Comparison of ENCODE assay signal across 1 cellular context in genomic region chr19:39145180-39145953, GRCh38.
A peak's percentile ranks its signal among the peaks of the same experiment; 100 is the strongest.
TF ChIP-seq lines count a peak whose summit lies in the region.

No MANE protein-coding gene starts in this region.

TF ChIP-seq in HepG2, 621 proteins besides CTCF, POLR2A, EP300 and RAD21 (continued from another document and continues in another):
- TF ChIP-seq ZNF704 (CRISPR knock-in tag; IDR thresholded peaks at IDR 0.05; ENCODE audit: borderline replicate concordance) (no peak), GATAD2A (CRISPR knock-in tag; IDR thresholded peaks at IDR 0.05) (peak; percentile 57), HNRNPLL (IDR thresholded peaks at IDR 0.05; ENCODE audit: low read depth, low read length, poor library complexity, severe bottlenecking) (peak; percentile 48), JUND (CRISPR knock-in tag; IDR thresholded peaks at IDR 0.05) (no peak), ZHX1 (CRISPR knock-in tag; IDR thresholded peaks at IDR 0.05; ENCODE audit: low read depth) (no peak), ARID4A (CRISPR knock-in tag; IDR thresholded peaks at IDR 0.05; ENCODE audit: borderline replicate concordance) (peak; percentile 67; the same call in 1 of the 2 replicates), ZNF597 (CRISPR knock-in tag; IDR thresholded peaks at IDR 0.05) (no peak), FUBP1 (CRISPR knock-in tag; IDR thresholded peaks at IDR 0.05; ENCODE audit: borderline replicate concordance) (no peak), FOSL1 (CRISPR knock-in tag; IDR thresholded peaks at IDR 0.05; ENCODE audit: borderline replicate concordance) (no peak), HIVEP1 (CRISPR knock-in tag; IDR thresholded peaks at IDR 0.05) (no peak), GATA4 (IDR thresholded peaks at IDR 0.05; ENCODE audit: borderline replicate concordance, low read depth) (0 out of 2 replicates have a peak, but pooled peaks have one; percentile 5), ZNF251 (CRISPR knock-in tag; IDR thresholded peaks at IDR 0.05) (no peak), ZNF567 (CRISPR knock-in tag; IDR thresholded peaks at IDR 0.05; ENCODE audit: borderline replicate concordance) (no peak; the same call in 1 of the 2 replicates), SKIL (CRISPR knock-in tag; IDR thresholded peaks at IDR 0.05; ENCODE audit: borderline replicate concordance) (no peak; the same call in 1 of the 2 replicates), ZNF816 (CRISPR knock-in tag; IDR thresholded peaks at IDR 0.05; ENCODE audit: borderline replicate concordance) (no peak), RXRA (CRISPR knock-in tag; IDR thresholded peaks at IDR 0.05) (peak; percentile 38; the same call in 1 of the 2 replicates), MIER2 (CRISPR knock-in tag; IDR thresholded peaks at IDR 0.05) (no peak), ZNF446 (CRISPR knock-in tag; IDR thresholded peaks at IDR 0.05) (no peak), SP1 (IDR thresholded peaks at IDR 0.05) (no peak), SP1 (CRISPR knock-in tag; IDR thresholded peaks at IDR 0.05) (peak; percentile 47; the same call in 1 of the 2 replicates), MXD3 (CRISPR knock-in tag; IDR thresholded peaks at IDR 0.05) (peak; percentile 62; the same call in 1 of the 2 replicates), ZNF20 (CRISPR knock-in tag; IDR thresholded peaks at IDR 0.05) (no peak), PCBP2 (optimal IDR thresholded peaks at IDR 0.05; ENCODE audit: low read depth, low read length, poor library complexity, severe bottlenecking) (no peak), ZNF557 (CRISPR knock-in tag; IDR thresholded peaks at IDR 0.05) (no peak), ZNF274 (CRISPR knock-in tag; IDR thresholded peaks at IDR 0.05) (no peak), KLF15 (CRISPR knock-in tag; IDR thresholded peaks at IDR 0.05; ENCODE audit: borderline replicate concordance) (no peak; the same call in 1 of the 2 replicates), ZNF350 (CRISPR knock-in tag; IDR thresholded peaks at IDR 0.05; ENCODE audit: borderline replicate concordance, low read depth) (0 out of 2 replicates have a peak, but pooled peaks have one; percentile 35), KLF6 (CRISPR knock-in tag; IDR thresholded peaks at IDR 0.05) (no peak), SP2 (CRISPR knock-in tag; IDR thresholded peaks at IDR 0.05) (no peak; the same call in 1 of the 2 replicates), GPN1 (CRISPR knock-in tag; IDR thresholded peaks at IDR 0.05; ENCODE audit: borderline replicate concordance) (no peak), ZNF17 (CRISPR knock-in tag; IDR thresholded peaks at IDR 0.05) (no peak), MEIS2 (CRISPR knock-in tag; IDR thresholded peaks at IDR 0.05) (no peak; the same call in 1 of the 2 replicates)
- TF ChIP-seq, protein P1, sequence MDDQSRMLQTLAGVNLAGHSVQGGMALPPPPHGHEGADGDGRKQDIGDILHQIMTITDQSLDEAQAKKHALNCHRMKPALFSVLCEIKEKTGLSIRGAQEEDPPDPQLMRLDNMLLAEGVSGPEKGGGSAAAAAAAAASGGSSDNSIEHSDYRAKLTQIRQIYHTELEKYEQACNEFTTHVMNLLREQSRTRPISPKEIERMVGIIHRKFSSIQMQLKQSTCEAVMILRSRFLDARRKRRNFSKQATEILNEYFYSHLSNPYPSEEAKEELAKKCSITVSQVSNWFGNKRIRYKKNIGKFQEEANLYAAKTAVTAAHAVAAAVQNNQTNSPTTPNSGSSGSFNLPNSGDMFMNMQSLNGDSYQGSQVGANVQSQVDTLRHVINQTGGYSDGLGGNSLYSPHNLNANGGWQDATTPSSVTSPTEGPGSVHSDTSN (CRISPR knock-in tag; IDR thresholded peaks at IDR 0.05; ENCODE audit: borderline replicate concordance): no peak
- TF ChIP-seq, protein P2, sequence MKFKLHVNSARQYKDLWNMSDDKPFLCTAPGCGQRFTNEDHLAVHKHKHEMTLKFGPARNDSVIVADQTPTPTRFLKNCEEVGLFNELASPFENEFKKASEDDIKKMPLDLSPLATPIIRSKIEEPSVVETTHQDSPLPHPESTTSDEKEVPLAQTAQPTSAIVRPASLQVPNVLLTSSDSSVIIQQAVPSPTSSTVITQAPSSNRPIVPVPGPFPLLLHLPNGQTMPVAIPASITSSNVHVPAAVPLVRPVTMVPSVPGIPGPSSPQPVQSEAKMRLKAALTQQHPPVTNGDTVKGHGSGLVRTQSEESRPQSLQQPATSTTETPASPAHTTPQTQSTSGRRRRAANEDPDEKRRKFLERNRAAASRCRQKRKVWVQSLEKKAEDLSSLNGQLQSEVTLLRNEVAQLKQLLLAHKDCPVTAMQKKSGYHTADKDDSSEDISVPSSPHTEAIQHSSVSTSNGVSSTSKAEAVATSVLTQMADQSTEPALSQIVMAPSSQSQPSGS (CRISPR knock-in tag; IDR thresholded peaks at IDR 0.05): peak; percentile 39; the same call in 1 of the 2 replicates
- TF ChIP-seq, protein P3, sequence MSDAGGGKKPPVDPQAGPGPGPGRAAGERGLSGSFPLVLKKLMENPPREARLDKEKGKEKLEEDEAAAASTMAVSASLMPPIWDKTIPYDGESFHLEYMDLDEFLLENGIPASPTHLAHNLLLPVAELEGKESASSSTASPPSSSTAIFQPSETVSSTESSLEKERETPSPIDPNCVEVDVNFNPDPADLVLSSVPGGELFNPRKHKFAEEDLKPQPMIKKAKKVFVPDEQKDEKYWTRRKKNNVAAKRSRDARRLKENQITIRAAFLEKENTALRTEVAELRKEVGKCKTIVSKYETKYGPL (CRISPR knock-in tag; IDR thresholded peaks at IDR 0.05): peak; percentile 79
- TF ChIP-seq, protein P4, sequence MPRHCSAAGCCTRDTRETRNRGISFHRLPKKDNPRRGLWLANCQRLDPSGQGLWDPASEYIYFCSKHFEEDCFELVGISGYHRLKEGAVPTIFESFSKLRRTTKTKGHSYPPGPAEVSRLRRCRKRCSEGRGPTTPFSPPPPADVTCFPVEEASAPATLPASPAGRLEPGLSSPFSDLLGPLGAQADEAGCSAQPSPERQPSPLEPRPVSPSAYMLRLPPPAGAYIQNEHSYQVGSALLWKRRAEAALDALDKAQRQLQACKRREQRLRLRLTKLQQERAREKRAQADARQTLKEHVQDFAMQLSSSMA (CRISPR knock-in tag; IDR thresholded peaks at IDR 0.05): no peak
- TF ChIP-seq, protein P5, sequence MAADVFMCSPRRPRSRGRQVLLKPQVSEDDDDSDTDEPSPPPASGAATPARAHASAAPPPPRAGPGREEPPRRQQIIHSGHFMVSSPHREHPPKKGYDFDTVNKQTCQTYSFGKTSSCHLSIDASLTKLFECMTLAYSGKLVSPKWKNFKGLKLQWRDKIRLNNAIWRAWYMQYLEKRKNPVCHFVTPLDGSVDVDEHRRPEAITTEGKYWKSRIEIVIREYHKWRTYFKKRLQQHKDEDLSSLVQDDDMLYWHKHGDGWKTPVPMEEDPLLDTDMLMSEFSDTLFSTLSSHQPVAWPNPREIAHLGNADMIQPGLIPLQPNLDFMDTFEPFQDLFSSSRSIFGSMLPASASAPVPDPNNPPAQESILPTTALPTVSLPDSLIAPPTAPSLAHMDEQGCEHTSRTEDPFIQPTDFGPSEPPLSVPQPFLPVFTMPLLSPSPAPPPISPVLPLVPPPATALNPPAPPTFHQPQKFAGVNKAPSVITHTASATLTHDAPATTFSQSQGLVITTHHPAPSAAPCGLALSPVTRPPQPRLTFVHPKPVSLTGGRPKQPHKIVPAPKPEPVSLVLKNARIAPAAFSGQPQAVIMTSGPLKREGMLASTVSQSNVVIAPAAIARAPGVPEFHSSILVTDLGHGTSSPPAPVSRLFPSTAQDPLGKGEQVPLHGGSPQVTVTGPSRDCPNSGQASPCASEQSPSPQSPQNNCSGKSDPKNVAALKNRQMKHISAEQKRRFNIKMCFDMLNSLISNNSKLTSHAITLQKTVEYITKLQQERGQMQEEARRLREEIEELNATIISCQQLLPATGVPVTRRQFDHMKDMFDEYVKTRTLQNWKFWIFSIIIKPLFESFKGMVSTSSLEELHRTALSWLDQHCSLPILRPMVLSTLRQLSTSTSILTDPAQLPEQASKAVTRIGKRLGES (CRISPR knock-in tag; IDR thresholded peaks at IDR 0.05; ENCODE audit: borderline replicate concordance): no peak
